10 cellular contexts compared by ENCODE assay signal in genomic region chr12:19234171-19234704, GRCh38.
A peak's percentile ranks its signal among the peaks of the same experiment; 100 is the strongest.
DNase-seq lines count a peak whose midpoint lies in the region; ATAC-seq and TF ChIP-seq lines count a peak whose summit lies in the region.
"Had no signal": no experiment of that assay in that cellular context is flagged by ENCODE, and none has a peak within 500 bp of the region (broad histone marks: within the 10 kb centered on the region; RNA-seq: fewer than 3 reads in every experiment).

No MANE protein-coding gene starts in this region.

- peak overlapping the region; percentile 19 for H3K9ac ChIP-seq in SK-N-MC (ENCODE audit: insufficient read length)

- no peak for TF ChIP-seq CTCF in foreskin keratinocyte (conservative IDR thresholded peaks at IDR 0.05)

- in situ Hi-C loops in HAP-1 (cut with MboI; ENCODE audit: low sequenced_read_pairs) = no loop called here

- ATAC-seq in foreskin keratinocyte (peak; percentile 30), GM18867 (IDR thresholded peaks at IDR 0.05; ENCODE audit: unreplicated experiment) (no peak)
- ATAC-seq: natural killer cell had no signal

- no peak overlapping the region for H3K4me3 ChIP-seq in HAP-1
- peak overlapping the region; percentile 46 for H3K4me3 ChIP-seq in SK-N-MC

- DNase-seq in HAP-1 (ENCODE audit: low spot score in 2 of 2) = peak; percentile 34 to 70
- DNase-seq in SK-N-MC (ENCODE audit: low read depth, low spot score) = no peak
- DNase-seq in foreskin keratinocyte = no peak
- DNase-seq in pons (ENCODE audit: low spot score) = peak; percentile 45
- DNase-seq in NCI-H510A treated with DMSO at 0.1 percent for 48 hours (lab: John Stamatoyannopoulos, UW) = no peak
- DNase-seq in SHP77 treated with DMSO at 0.1 percent for 48 hours (lab: John Stamatoyannopoulos, UW) = no peak
- DNase-seq in AG20443 (ENCODE audit: low spot score) = no peak
- DNase-seq: natural killer cell, NCI-H2029 treated with DMSO at 0.1 percent for 48 hours had no signal

- H3K4me1 ChIP-seq in HAP-1 = peaks cover 14% of the 10 kb centered on the region
- no peaks in the 10 kb centered on the region for H3K4me1 ChIP-seq in foreskin keratinocyte

- no peaks in the 10 kb centered on the region for H3K27me3 ChIP-seq in HAP-1 (ENCODE audit: low read depth)
- no peaks in the 10 kb centered on the region for H3K27me3 ChIP-seq in foreskin keratinocyte

- peak overlapping the region; percentile 79; the same call in 1 of the 2 replicates for H3K27ac ChIP-seq in SK-N-MC
- H3K27ac ChIP-seq in foreskin keratinocyte = no peak overlapping the region

- no peaks in the 10 kb centered on the region for H3K9me3 ChIP-seq in HAP-1
- H3K9me3 ChIP-seq in SK-N-MC (ENCODE audit: low read depth, low read length) = no peaks in the 10 kb centered on the region

- H3K36me3 ChIP-seq in HAP-1 (replicated peaks) (no peaks in the 10 kb centered on the region), SK-N-MC (ENCODE audit: insufficient read depth, low read length) (no peaks in the 10 kb centered on the region)

Comparison
In these comparisons a context has a peak if more than half of its experiments do, and no peak if none do; other contexts are left out.
1. DNase-seq: peak in HAP-1 (2 of 2) and pons (single experiment); none in SK-N-MC (single experiment), foreskin keratinocyte (0 of 2), NCI-H510A treated with DMSO at 0.1 percent for 48 hours (single experiment), SHP77 treated with DMSO at 0.1 percent for 48 hours (single experiment) and AG20443 (single experiment).